ENCODE assay signal across 8 cellular contexts in genomic region chr16:1960665-1961630, GRCh38. TPM values are rescaled to one million over a fixed set of nuclear protein-coding genes. Genes with fewer than 3 reads are reported as not detected.
DNase-seq lines count a peak whose midpoint lies in the region; ATAC-seq and TF ChIP-seq lines count a peak whose summit lies in the region.

No MANE protein-coding gene starts in this region.

- H3K4me3 Mint-ChIP-seq in activated CD8-positive, alpha-beta T cell treated with anti-CD3 and anti-CD28 coated beads, Interleukin-2, amount 10 ng/mL, durations not matched to agents 7 days and 5 days: peak overlapping the region; percentile 95

- POLR2A ChIA-PET in activated CD8-positive, alpha-beta T cell treated with anti-CD3 and anti-CD28 coated beads, Interleukin-2, amount 10 ng/mL, durations not matched to agents 7 days and 5 days (lab: Charles Lee): interaction anchor here (0.6 to 2.5 kb wide), 9 partner anchors 10 to 784 kb away, joined by 3 to 19 read pairs (median 3); partner anchors contain the start of genes MSRB1, TBL3 and TRAF7

- TF ChIP-seq CTCF in fibroblast of villous mesenchyme (IDR thresholded peaks at IDR 0.05; ENCODE audit: insufficient read depth, low read depth, low read length): no peak

- ATAC-seq in activated CD8-positive, alpha-beta T cell treated with anti-CD3 and anti-CD28 coated beads, Interleukin-2, amount 10 ng/mL, durations not matched to agents 7 days and 5 days: no peak

- CTCF ChIA-PET in activated CD8-positive, alpha-beta T cell treated with anti-CD3 and anti-CD28 coated beads, Interleukin-2, amount 10 ng/mL, durations not matched to agents 7 days and 5 days (lab: Charles Lee): interaction anchor here (0.9 to 1.5 kb wide), 4 partner anchors 11 to 255 kb away, joined by 3 to 5 read pairs (median 4); partner anchors contain the start of genes MAPK8IP3, MSRB1 and TBL3

- peak overlapping the region; percentile 95 for H3K27ac Mint-ChIP-seq in activated CD8-positive, alpha-beta T cell treated with anti-CD3 and anti-CD28 coated beads, Interleukin-2, amount 10 ng/mL, durations not matched to agents 7 days and 5 days

- peaks cover 50% of the 10 kb centered on the region for H3K4me1 Mint-ChIP-seq in activated CD8-positive, alpha-beta T cell treated with anti-CD3 and anti-CD28 coated beads, Interleukin-2, amount 10 ng/mL, durations not matched to agents 7 days and 5 days (ENCODE audit: low read depth)

- no peaks in the 10 kb centered on the region for H3K27me3 Mint-ChIP-seq in activated CD8-positive, alpha-beta T cell treated with anti-CD3 and anti-CD28 coated beads, Interleukin-2, amount 10 ng/mL, durations not matched to agents 7 days and 5 days (ENCODE audit: low read depth)

- DNase-seq in NCI-H510A treated with DMSO at 0.1 percent for 48 hours (lab: John Stamatoyannopoulos, UW) (peak; percentile 31), NCI-H510A (lab: John Stamatoyannopoulos, UW) (no peak), NCI-H345 (lab: John Stamatoyannopoulos, UW) (peak; percentile 68), fibroblast of villous mesenchyme (ENCODE audit: low read depth) (no peak), foreskin melanocyte (no peak), NCI-H1436 treated with DMSO at 0.1 percent for 48 hours (lab: John Stamatoyannopoulos, UW) (no peak)
- DNase-seq in activated CD8-positive, alpha-beta T cell treated with anti-CD3 and anti-CD28 coated beads, Interleukin-2, amount 10 ng/mL, durations not matched to agents 7 days and 5 days: peak; percentile 40
- DNase-seq in stimulated activated CD4-positive, alpha-beta T cell treated with anti-CD3 and anti-CD28 coated beads, TNF-alpha, amount 100 ng/mL, for 24 hours (ENCODE audit: low read depth in 3 of 3): peak in 2 of 3 experiments; percentile 38 to 57

- peaks cover 50% of the 10 kb centered on the region for H3K36me3 Mint-ChIP-seq in activated CD8-positive, alpha-beta T cell treated with anti-CD3 and anti-CD28 coated beads, Interleukin-2, amount 10 ng/mL, durations not matched to agents 7 days and 5 days (ENCODE audit: low read depth)

- H3K9me3 Mint-ChIP-seq in activated CD8-positive, alpha-beta T cell treated with anti-CD3 and anti-CD28 coated beads, Interleukin-2, amount 10 ng/mL, durations not matched to agents 7 days and 5 days (ENCODE audit: insufficient read depth): no peaks in the 10 kb centered on the region

- peak overlapping the region; percentile 90 for H3K4me3 ChIP-seq in fibroblast of villous mesenchyme (ENCODE audit: low read depth, low read length)

RNA-seq across cellular contexts. Expression of gene NDUFB10, which starts 1.6 kb away (rescaled TPM):
- total RNA-seq in activated CD8-positive, alpha-beta T cell treated with anti-CD3 and anti-CD28 coated beads, Interleukin-2, amount 10 ng/mL, durations not matched to agents 7 days and 5 days: 100 to 1,000 TPM; 141 to 147 TPM
- total RNA-seq in fibroblast of villous mesenchyme: 87.2 and 156 TPM in 2 replicates

RNA-seq across cellular contexts. Expression of gene RPS2, which starts 3.7 kb away (rescaled TPM):
- total RNA-seq in activated CD8-positive, alpha-beta T cell treated with anti-CD3 and anti-CD28 coated beads, Interleukin-2, amount 10 ng/mL, durations not matched to agents 7 days and 5 days: 1,000 to 10,000 TPM; 2,821 to 2,910 TPM
- total RNA-seq in fibroblast of villous mesenchyme: 1,294 and 1,994 TPM in 2 replicates

RNA-seq across cellular contexts. Expression of gene RNF151, which starts 5.7 kb away (rescaled TPM):
- not detected for total RNA-seq in activated CD8-positive, alpha-beta T cell treated with anti-CD3 and anti-CD28 coated beads, Interleukin-2, amount 10 ng/mL, durations not matched to agents 7 days and 5 days
- not detected in 2 replicates for total RNA-seq in fibroblast of villous mesenchyme

RNA-seq across cellular contexts. Expression of gene RPL3L, which starts 6.5 kb away (rescaled TPM):
- under 1 TPM in 1 of 2 experiments, not detected in 1; 0.53 TPM for total RNA-seq in activated CD8-positive, alpha-beta T cell treated with anti-CD3 and anti-CD28 coated beads, Interleukin-2, amount 10 ng/mL, durations not matched to agents 7 days and 5 days
- not detected in 2 replicates for total RNA-seq in fibroblast of villous mesenchyme

RNA-seq across cellular contexts. Expression of gene TBL3, which starts 10.9 kb away (rescaled TPM):
- total RNA-seq in activated CD8-positive, alpha-beta T cell treated with anti-CD3 and anti-CD28 coated beads, Interleukin-2, amount 10 ng/mL, durations not matched to agents 7 days and 5 days: 10 to 100 TPM; 37.6 to 37.9 TPM
- 28.5 and 39.0 TPM in 2 replicates for total RNA-seq in fibroblast of villous mesenchyme

Comparison
In these comparisons a context has a peak if more than half of its experiments do, and no peak if none do; other contexts are left out.
1. DNase-seq: peak in NCI-H510A treated with DMSO at 0.1 percent for 48 hours (single experiment), NCI-H345 (single experiment), activated CD8-positive, alpha-beta T cell treated with anti-CD3 and anti-CD28 coated beads, Interleukin-2, amount 10 ng/mL, durations not matched to agents 7 days and 5 days (single experiment) and stimulated activated CD4-positive, alpha-beta T cell treated with anti-CD3 and anti-CD28 coated beads, TNF-alpha, amount 100 ng/mL, for 24 hours (2 of 3); none in NCI-H510A (single experiment), fibroblast of villous mesenchyme (single experiment), foreskin melanocyte (single experiment) and NCI-H1436 treated with DMSO at 0.1 percent for 48 hours (single experiment).